In the genomic region with DNA sequence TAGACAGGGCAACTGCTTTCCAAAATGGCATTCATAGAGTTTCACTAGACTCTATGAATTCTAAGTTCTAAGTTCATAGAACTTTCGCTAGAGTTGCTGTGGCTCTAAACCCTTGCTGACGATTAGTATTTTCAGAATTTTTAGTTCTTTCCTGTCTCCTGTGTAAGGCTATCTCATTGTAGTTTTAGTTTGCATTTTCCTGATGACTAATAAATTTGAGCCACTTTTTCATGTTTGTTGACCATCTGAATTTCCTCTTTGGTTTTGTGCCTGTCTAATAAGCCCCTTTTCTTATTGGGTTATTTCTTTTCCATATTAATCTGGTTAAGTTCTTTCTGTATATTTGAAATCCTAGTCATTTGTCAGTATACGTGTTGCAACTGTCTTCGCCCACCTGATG, we compare ENCODE assay signal across 22 cellular contexts.
DNase-seq lines count a peak whose midpoint lies in the region; ATAC-seq, FAIRE-seq and TF ChIP-seq lines count a peak whose summit lies in the region.
"Had no signal": no experiment of that assay in that cellular context is flagged by ENCODE, and none has a peak within 500 bp of the region (broad histone marks: within the 10 kb centered on the region; RNA-seq: fewer than 3 reads in every experiment).

No MANE protein-coding gene starts in this region.

- no peaks in the 10 kb centered on the region for H3K79me1 ChIP-seq in IMR-90 (ENCODE audit: low read depth in 1 of 2, low read length in 2 of 2)

- H3K36me3 ChIP-seq in IMR-90 (ENCODE audit: control insufficient read depth, insufficient read depth, low read length): no peaks in the 10 kb centered on the region
- no peaks in the 10 kb centered on the region for H3K36me3 ChIP-seq in bronchial epithelial cell (ENCODE audit: control insufficient read depth, insufficient read depth, low read length)
- H3K36me3 ChIP-seq: BLaER1 had no signal

- H3K9me1 ChIP-seq in IMR-90 (ENCODE audit: insufficient read depth, low read length): peaks cover 17% of the 10 kb centered on the region

- 100% methylated on average over 1 of the region's 4 CpGs; no CpG with 5 or more reads in 1 of the 2 experiments for WGBS in IMR-90 (ENCODE audit: extremely low coverage in 2 of 2, insufficient read length in 1 of 2), 2 experiments

- no peak overlapping the region for H3K23ac ChIP-seq in IMR-90 (ENCODE audit: low read depth, low read length)

- CTCF ChIA-PET in IMR-90 (lab: Yijun Ruan, JAX): interaction anchor here (0.6 kb wide), 1 partner anchor 18 kb away, joined by 3 read pairs; no protein-coding TSS in a partner anchor

- H4K5ac ChIP-seq in IMR-90 (ENCODE audit: low read depth, low read length): no peak overlapping the region

- H3K4ac ChIP-seq in IMR-90 (ENCODE audit: low read depth, low read length): peak overlapping the region; percentile 14; the same call in 1 of the 2 replicates

- TF ChIP-seq POLR2A in IMR-90 (IDR thresholded peaks at IDR 0.05; ENCODE audit: low read depth, low read length): no peak

- peaks cover 9% of the 10 kb centered on the region for H3K4me1 ChIP-seq in IMR-90 (ENCODE audit: control insufficient read depth, insufficient read depth, low read length)
- H3K4me1 ChIP-seq: BLaER1 had no signal

- DNase-seq in IMR-90 (peak; percentile 25), bronchial epithelial cell (ENCODE audit: low read depth) (peak; percentile 26), iris pigment epithelial cell (ENCODE audit: low read depth) (peak; percentile 18)
- DNase-seq: CD4-positive, CD25-positive, alpha-beta regulatory T cell; CD8-positive, alpha-beta memory T cell; DMS 273 treated with DMSO at 0.1 percent for 48 hours; DMS79; EL; GF-D8; GM23248; H7; HCEC 1CT had no signal

- no peak overlapping the region for H4K8ac ChIP-seq in IMR-90 (ENCODE audit: low read depth in 2 of 2, low read length in 2 of 2)

- no peaks in the 10 kb centered on the region for H4K20me1 ChIP-seq in IMR-90 (ENCODE audit: insufficient read depth, low read length)
- H4K20me1 ChIP-seq: BLaER1 had no signal

- H2BK20ac ChIP-seq in IMR-90 (ENCODE audit: low read depth, low read length): peak overlapping the region; percentile 36; the same call in 1 of the 2 replicates

- no peak for TF ChIP-seq CTCF in IMR-90 (conservative IDR thresholded peaks at IDR 0.05; ENCODE audit: low read depth, low read length)
- no peak for TF ChIP-seq CTCF in bronchial epithelial cell (IDR thresholded peaks at IDR 0.05; ENCODE audit: insufficient read depth, low read length, severe bottlenecking)

- no peak overlapping the region for H3K56ac ChIP-seq in IMR-90 (ENCODE audit: extremely low read depth, insufficient read depth, low read length)

- peak overlapping the region; percentile 61; the same call in 1 of the 2 replicates for H2AK5ac ChIP-seq in IMR-90 (ENCODE audit: low read depth, low read length)

- H3K4me3 ChIP-seq in IMR-90 (ENCODE audit: insufficient read depth, low read depth, low read length): no peak overlapping the region
- no peak overlapping the region for H3K4me3 ChIP-seq in bronchial epithelial cell (ENCODE audit: low read depth, low read length)
- H3K4me3 ChIP-seq: BLaER1, GM23248 had no signal

- no peak overlapping the region for H2AFZ ChIP-seq in IMR-90 (replicated peaks; ENCODE audit: low read length, poor library complexity)
- H2AFZ ChIP-seq: GM23248 had no signal

- no peak for FAIRE-seq in bronchial epithelial cell (lab: Jason Lieb, UNC)
- FAIRE-seq: D721Med, GM12891, GM18507, GM19239, H1 had no signal

- no peak overlapping the region for H3K9ac ChIP-seq in IMR-90 (ENCODE audit: low read depth, low read length)
- H3K9ac ChIP-seq: BLaER1, GM23248 had no signal

- H3K27me3 ChIP-seq in IMR-90 (ENCODE audit: control insufficient read depth, insufficient read depth, low read length): no peaks in the 10 kb centered on the region
- no peaks in the 10 kb centered on the region for H3K27me3 ChIP-seq in bronchial epithelial cell (ENCODE audit: control insufficient read depth, insufficient read depth, low read length)
- H3K27me3 ChIP-seq: BLaER1 had no signal

- H4K91ac ChIP-seq in IMR-90 (ENCODE audit: insufficient read depth, low read depth, low read length): no peak overlapping the region

- no peak overlapping the region for H3K27ac ChIP-seq in IMR-90 (ENCODE audit: insufficient read depth, low read length)
- H3K27ac ChIP-seq: BLaER1, C4-2B, GM23248 had no signal

- no TSS peak for BruUV-seq in IMR-90 (replicated peaks; lab: Mats Ljungman, UMichigan)

- intact Hi-C loops in IMR-90 (cut with micrococcal nuclease): no loop called here

- H2BK120ac ChIP-seq in IMR-90 (ENCODE audit: low read depth, low read length): no peak overlapping the region

- no peaks in the 10 kb centered on the region for H3K9me3 ChIP-seq in IMR-90 (ENCODE audit: control insufficient read depth, insufficient read depth, low read length)
- H3K9me3 ChIP-seq: BLaER1 had no signal

- H2BK15ac ChIP-seq in IMR-90 (ENCODE audit: low read depth, low read length): peak overlapping the region; percentile 78; the same call in 2 of the 3 replicates

- no peak overlapping the region; the same call in 1 of the 2 replicates for H3K14ac ChIP-seq in IMR-90 (replicated peaks; ENCODE audit: low read depth, low read length)

- no peak for TF ChIP-seq RAD21 in IMR-90 (IDR thresholded peaks at IDR 0.05; ENCODE audit: low read length)

- peak overlapping the region; percentile 36; the same call in 1 of the 2 replicates for H3K18ac ChIP-seq in IMR-90 (ENCODE audit: low read depth, low read length)

- dilution Hi-C loops in IMR-90 (cut with HindIII; ENCODE audit: low sequenced_read_pairs, unreplicated experiment): no loop called here

- H2BK5ac ChIP-seq in IMR-90 (ENCODE audit: low read depth, low read length, poor library complexity, severe bottlenecking): no peak overlapping the region

- POLR2A ChIA-PET in IMR-90 (lab: Charles Lee; ENCODE audit: unreplicated experiment): no interaction called here

- no peak overlapping the region for H3K4me2 ChIP-seq in IMR-90 (ENCODE audit: low read depth, low read length)
- H3K4me2 ChIP-seq: BLaER1 had no signal

- ATAC-seq in IMR-90 (ENCODE audit: low read depth): no peak
- ATAC-seq in GM18517 (IDR thresholded peaks at IDR 0.05; ENCODE audit: unreplicated experiment): no peak
- no peak for ATAC-seq in GM18873 (IDR thresholded peaks at IDR 0.05; ENCODE audit: low FRiP score, unreplicated experiment)
- no peak for ATAC-seq in HG03521 (IDR thresholded peaks at IDR 0.05; ENCODE audit: unreplicated experiment)

- H2AK9ac ChIP-seq in IMR-90 (replicated peaks; ENCODE audit: low read depth, low read length, poor library complexity): no peak overlapping the region

- in situ Hi-C loops in IMR-90 (cut with MboI; ENCODE audit: low sequenced_read_pairs): no loop called here

TF ChIP-seq in IMR-90, 13 proteins besides CTCF, POLR2A, EP300 and RAD21:
- TF ChIP-seq MAZ (IDR thresholded peaks at IDR 0.05; ENCODE audit: borderline replicate concordance, low read depth, low read length): no peak
- TF ChIP-seq NFE2L2 (IDR thresholded peaks at IDR 0.05; ENCODE audit: low read depth, low read length): no peak
- TF ChIP-seq RFX5 (IDR thresholded peaks at IDR 0.05; ENCODE audit: low read depth, low read length): no peak
- TF ChIP-seq, protein P1, sequence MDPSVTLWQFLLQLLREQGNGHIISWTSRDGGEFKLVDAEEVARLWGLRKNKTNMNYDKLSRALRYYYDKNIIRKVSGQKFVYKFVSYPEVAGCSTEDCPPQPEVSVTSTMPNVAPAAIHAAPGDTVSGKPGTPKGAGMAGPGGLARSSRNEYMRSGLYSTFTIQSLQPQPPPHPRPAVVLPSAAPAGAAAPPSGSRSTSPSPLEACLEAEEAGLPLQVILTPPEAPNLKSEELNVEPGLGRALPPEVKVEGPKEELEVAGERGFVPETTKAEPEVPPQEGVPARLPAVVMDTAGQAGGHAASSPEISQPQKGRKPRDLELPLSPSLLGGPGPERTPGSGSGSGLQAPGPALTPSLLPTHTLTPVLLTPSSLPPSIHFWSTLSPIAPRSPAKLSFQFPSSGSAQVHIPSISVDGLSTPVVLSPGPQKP (IDR thresholded peaks at IDR 0.05; ENCODE audit: borderline replicate concordance, low read depth, low read length): no peak
- no peak for TF ChIP-seq CHD1 (IDR thresholded peaks at IDR 0.05; ENCODE audit: low read depth, low read length)
- TF ChIP-seq, protein P2, sequence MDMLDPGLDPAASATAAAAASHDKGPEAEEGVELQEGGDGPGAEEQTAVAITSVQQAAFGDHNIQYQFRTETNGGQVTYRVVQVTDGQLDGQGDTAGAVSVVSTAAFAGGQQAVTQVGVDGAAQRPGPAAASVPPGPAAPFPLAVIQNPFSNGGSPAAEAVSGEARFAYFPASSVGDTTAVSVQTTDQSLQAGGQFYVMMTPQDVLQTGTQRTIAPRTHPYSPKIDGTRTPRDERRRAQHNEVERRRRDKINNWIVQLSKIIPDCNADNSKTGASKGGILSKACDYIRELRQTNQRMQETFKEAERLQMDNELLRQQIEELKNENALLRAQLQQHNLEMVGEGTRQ (IDR thresholded peaks at IDR 0.05; ENCODE audit: low read depth, low read length): no peak
- TF ChIP-seq SMC3 (IDR thresholded peaks at IDR 0.05; ENCODE audit: low read depth, low read length): no peak
